21 cellular contexts compared by ENCODE assay signal in the genomic region with DNA sequence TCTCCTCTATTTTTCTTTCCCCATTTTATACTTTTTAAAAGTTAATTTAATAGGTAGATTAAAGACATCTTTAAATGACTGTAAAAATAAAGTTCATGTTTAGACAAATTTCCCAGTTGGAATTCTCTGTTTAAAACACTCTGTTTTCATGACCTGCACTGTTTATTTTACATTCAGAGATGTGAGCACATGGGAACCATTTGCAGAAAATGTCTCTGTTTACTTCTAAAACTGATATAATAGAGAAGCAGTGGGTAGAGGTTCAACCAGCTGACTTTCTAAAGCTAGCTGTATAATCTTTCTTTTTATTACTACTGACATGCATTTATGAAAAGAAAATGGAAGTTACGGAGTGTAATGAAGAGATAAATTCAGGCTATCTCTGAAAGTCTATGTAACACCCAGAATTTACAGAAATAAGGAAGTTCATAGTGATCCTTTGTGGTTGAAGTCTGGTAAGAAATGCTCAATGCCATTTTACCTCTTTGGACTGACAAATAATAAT.
A peak's percentile ranks its signal among the peaks of the same experiment; 100 is the strongest.
DNase-seq lines count a peak whose midpoint lies in the region; ATAC-seq and FAIRE-seq lines count a peak whose summit lies in the region.
"Had no signal": no experiment of that assay in that cellular context is flagged by ENCODE, and none has a peak within 500 bp of the region (broad histone marks: within the 10 kb centered on the region; RNA-seq: fewer than 3 reads in every experiment).

No MANE protein-coding gene starts in this region.

- H3K36me3 ChIP-seq in SJCRH30 = no peaks in the 10 kb centered on the region
- H3K36me3 ChIP-seq: prostate gland, SJSA1, thoracic aorta had no signal

- intact Hi-C loops in sciatic nerve (cut with DNase I) = no loop called here

- no peaks in the 10 kb centered on the region for H3K9me3 ChIP-seq in SJCRH30 (replicated peaks)
- H3K9me3 ChIP-seq: prostate gland, SJSA1, thoracic aorta had no signal

- peak; percentile 16 for DNase-seq in DMS153 treated with DMSO at 0.1 percent for 48 hours (lab: John Stamatoyannopoulos, UW; ENCODE audit: unreplicated experiment)
- DNase-seq in DMS153 (lab: John Stamatoyannopoulos, UW) = no peak
- DNase-seq in SJCRH30 = peak in 1 of 2 experiments; percentile 16
- no peak for DNase-seq in sciatic nerve (ENCODE audit: low spot score)
- no peak for DNase-seq in DMS53 treated with DMSO at 0.1 percent for 48 hours (lab: John Stamatoyannopoulos, UW; ENCODE audit: unreplicated experiment)
- DNase-seq in HTR-8/SVneo (ENCODE audit: insufficient read length, low spot score) = no peak
- DNase-seq: activated CD4-positive, alpha-beta T cell treated with anti-CD3 and anti-CD28 coated beads, Interleukin-2, amount 50 U/mL, for 1 hour; activated T-cell treated with anti-CD3 and anti-CD28 coated beads for 4 hours; DND-41; Karpas-422; natural killer cell; NCI-H1436 treated with DMSO at 0.1 percent for 48 hours had no signal

- peak overlapping the region; percentile 96 for H3K27ac ChIP-seq in SJCRH30
- H3K27ac ChIP-seq: 22Rv1; BLaER1 treated with 17β-estradiol and CSF1 and Interleukin-3, amounts not matched to agents 10 nM and 100 nM had no signal

- peak; percentile 16 for ATAC-seq in sciatic nerve
- ATAC-seq in HG02610 (IDR thresholded peaks at IDR 0.05; ENCODE audit: unreplicated experiment) = no peak
- ATAC-seq: natural killer cell had no signal

- peaks cover 25% of the 10 kb centered on the region for H3K4me1 ChIP-seq in SJCRH30
- H3K4me1 ChIP-seq: BLaER1 treated with 17β-estradiol and CSF1 and Interleukin-3, amounts not matched to agents 10 nM and 100 nM; prostate gland had no signal

- peak; percentile 99 for FAIRE-seq in endometrium (lab: Jason Lieb, UNC)
- no peak for FAIRE-seq in HTR-8/SVneo (lab: Jason Lieb, UNC)
- FAIRE-seq: islet of Langerhans, TTC549 had no signal

- H3K27me3 ChIP-seq in SJCRH30 = no peaks in the 10 kb centered on the region
- H3K27me3 ChIP-seq: BLaER1 treated with 17β-estradiol and CSF1 and Interleukin-3, amounts not matched to agents 10 nM and 100 nM; SJSA1 had no signal

- no peak overlapping the region for H3K4me3 ChIP-seq in SJCRH30
- H3K4me3 ChIP-seq: BLaER1 treated with 17β-estradiol and CSF1 and Interleukin-3, amounts not matched to agents 10 nM and 100 nM; prostate gland; SJSA1; thoracic aorta had no signal
